1 cellular context compared by ENCODE assay signal in the genomic region with DNA sequence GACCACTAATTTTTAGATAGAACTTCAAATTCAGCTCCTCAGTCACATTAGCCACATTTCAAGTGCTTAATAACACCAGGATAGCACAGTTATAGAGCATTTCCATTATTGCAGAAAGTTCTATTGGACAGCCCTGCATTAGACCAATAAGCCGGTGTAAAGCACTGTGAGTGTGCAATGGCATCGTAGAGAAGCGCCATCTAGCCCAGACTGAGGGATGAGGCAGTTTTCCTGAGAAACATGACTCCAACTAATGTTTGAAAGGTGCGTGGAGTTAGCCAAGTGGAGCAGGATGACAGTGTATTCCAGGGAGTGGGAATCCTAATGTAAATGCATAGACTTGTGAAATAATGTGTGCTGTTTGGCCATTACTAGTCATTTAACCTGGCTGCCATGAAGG.
TF ChIP-seq lines count a peak whose summit lies in the region.

No MANE protein-coding gene starts in this region.

TF ChIP-seq in WTC11, 78 proteins besides CTCF, POLR2A, EP300 and RAD21 (continued from another document):
- TF ChIP-seq, protein P1, sequence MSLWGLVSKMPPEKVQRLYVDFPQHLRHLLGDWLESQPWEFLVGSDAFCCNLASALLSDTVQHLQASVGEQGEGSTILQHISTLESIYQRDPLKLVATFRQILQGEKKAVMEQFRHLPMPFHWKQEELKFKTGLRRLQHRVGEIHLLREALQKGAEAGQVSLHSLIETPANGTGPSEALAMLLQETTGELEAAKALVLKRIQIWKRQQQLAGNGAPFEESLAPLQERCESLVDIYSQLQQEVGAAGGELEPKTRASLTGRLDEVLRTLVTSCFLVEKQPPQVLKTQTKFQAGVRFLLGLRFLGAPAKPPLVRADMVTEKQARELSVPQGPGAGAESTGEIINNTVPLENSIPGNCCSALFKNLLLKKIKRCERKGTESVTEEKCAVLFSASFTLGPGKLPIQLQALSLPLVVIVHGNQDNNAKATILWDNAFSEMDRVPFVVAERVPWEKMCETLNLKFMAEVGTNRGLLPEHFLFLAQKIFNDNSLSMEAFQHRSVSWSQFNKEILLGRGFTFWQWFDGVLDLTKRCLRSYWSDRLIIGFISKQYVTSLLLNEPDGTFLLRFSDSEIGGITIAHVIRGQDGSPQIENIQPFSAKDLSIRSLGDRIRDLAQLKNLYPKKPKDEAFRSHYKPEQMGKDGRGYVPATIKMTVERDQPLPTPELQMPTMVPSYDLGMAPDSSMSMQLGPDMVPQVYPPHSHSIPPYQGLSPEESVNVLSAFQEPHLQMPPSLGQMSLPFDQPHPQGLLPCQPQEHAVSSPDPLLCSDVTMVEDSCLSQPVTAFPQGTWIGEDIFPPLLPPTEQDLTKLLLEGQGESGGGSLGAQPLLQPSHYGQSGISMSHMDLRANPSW (CRISPR knock-in tag; conservative IDR thresholded peaks at IDR 0.05; ENCODE audit: low read depth) = no peak
- no peak for TF ChIP-seq TEAD4 (CRISPR knock-in tag; IDR thresholded peaks at IDR 0.05)
- no peak for TF ChIP-seq FOXK1 (CRISPR knock-in tag; IDR thresholded peaks at IDR 0.05)
- no peak for TF ChIP-seq JUN (CRISPR knock-in tag; IDR thresholded peaks at IDR 0.05)
- TF ChIP-seq ZNF671 (CRISPR knock-in tag; IDR thresholded peaks at IDR 0.05) = no peak
- TF ChIP-seq NR3C1 (CRISPR knock-in tag; conservative IDR thresholded peaks at IDR 0.05; ENCODE audit: low read depth) = no peak
- TF ChIP-seq FOXP1 (CRISPR knock-in tag; IDR thresholded peaks at IDR 0.05; ENCODE audit: borderline replicate concordance) = no peak
- TF ChIP-seq, protein P2, sequence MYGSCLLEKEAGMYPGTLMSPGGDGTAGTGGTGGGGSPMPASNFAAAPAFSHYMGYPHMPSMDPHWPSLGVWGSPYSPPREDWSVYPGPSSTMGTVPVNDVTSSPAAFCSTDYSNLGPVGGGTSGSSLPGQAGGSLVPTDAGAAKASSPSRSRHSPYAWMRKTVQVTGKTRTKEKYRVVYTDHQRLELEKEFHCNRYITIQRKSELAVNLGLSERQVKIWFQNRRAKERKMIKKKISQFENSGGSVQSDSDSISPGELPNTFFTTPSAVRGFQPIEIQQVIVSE (CRISPR knock-in tag; IDR thresholded peaks at IDR 0.05; ENCODE audit: borderline replicate concordance) = no peak
- TF ChIP-seq, protein P3, sequence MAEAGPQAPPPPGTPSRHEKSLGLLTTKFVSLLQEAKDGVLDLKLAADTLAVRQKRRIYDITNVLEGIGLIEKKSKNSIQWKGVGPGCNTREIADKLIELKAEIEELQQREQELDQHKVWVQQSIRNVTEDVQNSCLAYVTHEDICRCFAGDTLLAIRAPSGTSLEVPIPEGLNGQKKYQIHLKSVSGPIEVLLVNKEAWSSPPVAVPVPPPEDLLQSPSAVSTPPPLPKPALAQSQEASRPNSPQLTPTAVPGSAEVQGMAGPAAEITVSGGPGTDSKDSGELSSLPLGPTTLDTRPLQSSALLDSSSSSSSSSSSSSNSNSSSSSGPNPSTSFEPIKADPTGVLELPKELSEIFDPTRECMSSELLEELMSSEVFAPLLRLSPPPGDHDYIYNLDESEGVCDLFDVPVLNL (CRISPR knock-in tag; IDR thresholded peaks at IDR 0.05; ENCODE audit: borderline replicate concordance, low read depth) = no peak
- TF ChIP-seq NFYB (CRISPR knock-in tag; conservative IDR thresholded peaks at IDR 0.05; ENCODE audit: low read depth) = no peak
- no peak for TF ChIP-seq GABPB1 (CRISPR knock-in tag; IDR thresholded peaks at IDR 0.05)
- TF ChIP-seq, protein P4, sequence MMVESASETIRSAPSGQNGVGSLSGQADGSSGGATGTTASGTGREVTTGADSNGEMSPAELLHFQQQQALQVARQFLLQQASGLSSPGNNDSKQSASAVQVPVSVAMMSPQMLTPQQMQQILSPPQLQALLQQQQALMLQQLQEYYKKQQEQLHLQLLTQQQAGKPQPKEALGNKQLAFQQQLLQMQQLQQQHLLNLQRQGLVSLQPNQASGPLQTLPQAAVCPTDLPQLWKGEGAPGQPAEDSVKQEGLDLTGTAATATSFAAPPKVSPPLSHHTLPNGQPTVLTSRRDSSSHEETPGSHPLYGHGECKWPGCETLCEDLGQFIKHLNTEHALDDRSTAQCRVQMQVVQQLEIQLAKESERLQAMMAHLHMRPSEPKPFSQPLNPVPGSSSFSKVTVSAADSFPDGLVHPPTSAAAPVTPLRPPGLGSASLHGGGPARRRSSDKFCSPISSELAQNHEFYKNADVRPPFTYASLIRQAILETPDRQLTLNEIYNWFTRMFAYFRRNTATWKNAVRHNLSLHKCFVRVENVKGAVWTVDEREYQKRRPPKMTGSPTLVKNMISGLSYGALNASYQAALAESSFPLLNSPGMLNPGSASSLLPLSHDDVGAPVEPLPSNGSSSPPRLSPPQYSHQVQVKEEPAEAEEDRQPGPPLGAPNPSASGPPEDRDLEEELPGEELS (CRISPR knock-in tag; IDR thresholded peaks at IDR 0.05) = no peak
- TF ChIP-seq, protein P5, sequence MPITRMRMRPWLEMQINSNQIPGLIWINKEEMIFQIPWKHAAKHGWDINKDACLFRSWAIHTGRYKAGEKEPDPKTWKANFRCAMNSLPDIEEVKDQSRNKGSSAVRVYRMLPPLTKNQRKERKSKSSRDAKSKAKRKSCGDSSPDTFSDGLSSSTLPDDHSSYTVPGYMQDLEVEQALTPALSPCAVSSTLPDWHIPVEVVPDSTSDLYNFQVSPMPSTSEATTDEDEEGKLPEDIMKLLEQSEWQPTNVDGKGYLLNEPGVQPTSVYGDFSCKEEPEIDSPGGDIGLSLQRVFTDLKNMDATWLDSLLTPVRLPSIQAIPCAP (CRISPR knock-in tag; IDR thresholded peaks at IDR 0.05) = no peak
- no peak for TF ChIP-seq SOX15 (CRISPR knock-in tag; IDR thresholded peaks at IDR 0.05)
